33 cellular contexts compared by ENCODE assay signal in genomic region chr7:129597672-129598071, GRCh38.
"Had no signal": no experiment of that assay in that cellular context is flagged by ENCODE, and none has a peak within 500 bp of the region (broad histone marks: within the 10 kb centered on the region; RNA-seq: fewer than 3 reads in every experiment).

No MANE protein-coding gene starts in this region.

- H3K4me3 ChIP-seq: adrenal gland, ascending aorta, body of pancreas, breast epithelium, cardiac muscle cell had no signal

- DNase-seq: activated effector memory CD4-positive, alpha-beta T cell treated with anti-CD3 and anti-CD28 coated beads, Interleukin-2, amount 50 U/mL, for 16 hours; activated effector memory CD4-positive, alpha-beta T cell treated with Interleukin-2 at 50 U/mL for 16 hours; activated gamma-delta T cell; activated gamma-delta T cell treated with Interleukin-2 at 50 U/mL for 16 hours; activated naive CD4-positive, alpha-beta T cell; activated naive CD4-positive, alpha-beta T cell treated with anti-CD3 and anti-CD28 coated beads for 36 hours; activated naive CD4-positive, alpha-beta T cell treated with anti-CD3 and anti-CD28 coated beads, Interleukin-2, amount 10 ng/mL, durations not matched to agents 7 days and 5 days; activated naive CD4-positive, alpha-beta T cell treated with anti-CD3 and anti-CD28 coated beads, Interleukin-2, amount 50 U/mL, for 16 hours; activated naive CD4-positive, alpha-beta T cell treated with Interleukin-2 at 50 U/mL for 16 hours; activated naive CD8-positive, alpha-beta T cell treated with anti-CD3 and anti-CD28 coated beads for 36 hours; activated naive CD8-positive, alpha-beta T cell treated with anti-CD3 and anti-CD28 coated beads, Interleukin-2, amount 10 ng/mL, durations not matched to agents 7 days and 5 days; activated naive CD8-positive, alpha-beta T cell treated with anti-CD3 and anti-CD28 coated beads, Interleukin-2, amount 50 U/mL, for 24 hours; activated T-cell treated with anti-CD3 and anti-CD28 coated beads, Interleukin-2, amount 50 U/mL, for 24 hours; activated T-cell treated with anti-CD3 and anti-CD28 coated beads, Interleukin-2, amount 50 U/mL, for 4 hours; activated T-cell treated with anti-CD3 and anti-CD28 coated beads, Interleukin-2, amount 50 U/mL, for 48 hours; activated T-cell treated with anti-CD3 and anti-CD28 coated beads, Interleukin-2, amount 50 U/mL, for 72 hours; adrenal gland; amniotic stem cell; amygdala; anterior cingulate cortex; aorta; body of pancreas; brain microvascular endothelial cell; caudate nucleus; central memory CD4-positive, alpha-beta T cell; cerebellar nuclear complex had no signal

- H3K27me3 ChIP-seq: adrenal gland, ascending aorta, body of pancreas, brain microvascular endothelial cell, breast epithelium, cardiac muscle cell had no signal

- H3K4me1 ChIP-seq: adrenal gland, ascending aorta, body of pancreas, breast epithelium had no signal

- H3K36me3 ChIP-seq: adrenal gland, ascending aorta, brain microvascular endothelial cell, breast epithelium, cardiac muscle cell had no signal

- ATAC-seq: activated naive CD4-positive, alpha-beta T cell treated with anti-CD3 and anti-CD28 coated beads, Interleukin-2, amount 50 U/mL, for 72 hours; activated naive CD8-positive, alpha-beta T cell treated with anti-CD3 and anti-CD28 coated beads, Interleukin-2, amount 50 U/mL, for 24 hours; activated T-cell treated with anti-CD3 and anti-CD28 coated beads, Interleukin-2, amount 50 U/mL, for 4 hours; activated T-cell treated with anti-CD3 and anti-CD28 coated beads, Interleukin-2, amount 50 U/mL, for 72 hours; activated T-helper 17 cell treated with anti-CD3 and anti-CD28 coated beads, Interleukin-2, amount 50 U/mL, for 72 hours; body of pancreas had no signal

- H3K27ac ChIP-seq: adrenal gland, ascending aorta, body of pancreas, brain microvascular endothelial cell, breast epithelium, cardiac muscle cell had no signal

- FAIRE-seq: astrocyte, bronchial epithelial cell had no signal

- H3K9me3 ChIP-seq: adrenal gland, ascending aorta, body of pancreas, breast epithelium had no signal
